In the genomic region with DNA sequence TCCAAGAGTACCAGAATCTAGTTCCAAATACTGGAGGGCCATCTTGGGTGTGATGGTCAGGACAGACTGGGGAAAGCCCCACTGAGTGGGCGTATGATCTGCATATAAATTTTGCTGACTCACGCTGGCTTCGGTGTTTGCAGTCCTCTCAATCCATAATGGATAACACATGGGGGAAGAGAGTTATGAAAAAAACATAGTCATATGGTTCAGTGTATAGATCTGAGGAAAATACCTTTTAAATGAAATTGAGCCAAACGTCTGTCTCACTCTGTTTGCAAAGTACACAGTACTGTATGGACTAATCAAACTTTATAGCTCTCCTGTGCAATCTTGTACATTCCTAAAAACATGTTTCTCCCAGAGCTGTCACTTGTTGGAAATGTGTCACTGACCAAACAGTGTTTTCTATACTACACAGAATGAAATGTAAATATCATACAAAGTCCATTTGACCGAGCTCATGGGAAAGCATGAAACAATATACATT, we compare ENCODE assay signal across 13 cellular contexts.
DNase-seq lines count a peak whose midpoint lies in the region; TF ChIP-seq lines count a peak whose summit lies in the region.
"Had no signal": no experiment of that assay in that cellular context is flagged by ENCODE, and none has a peak within 500 bp of the region (broad histone marks: within the 10 kb centered on the region; RNA-seq: fewer than 3 reads in every experiment).

No MANE protein-coding gene starts in this region.

- no peaks in the 10 kb centered on the region for H3K36me3 Mint-ChIP-seq in activated naive CD8-positive, alpha-beta T cell treated with anti-CD3 and anti-CD28 coated beads for 36 hours
- H3K36me3 Mint-ChIP-seq: activated naive CD4-positive, alpha-beta T cell treated with anti-CD3 and anti-CD28 coated beads, Interleukin-2, amount 50 U/mL, for 24 hours had no signal

- peaks cover 14% of the 10 kb centered on the region for H3K4me1 Mint-ChIP-seq in activated naive CD8-positive, alpha-beta T cell treated with anti-CD3 and anti-CD28 coated beads for 36 hours
- H3K4me1 Mint-ChIP-seq: activated naive CD4-positive, alpha-beta T cell treated with anti-CD3 and anti-CD28 coated beads, Interleukin-2, amount 50 U/mL, for 24 hours had no signal

- H3K27ac Mint-ChIP-seq in activated naive CD8-positive, alpha-beta T cell treated with anti-CD3 and anti-CD28 coated beads for 36 hours: peak overlapping the region; percentile 57

- POLR2A ChIA-PET in GM10248 (lab: Yijun Ruan, JAX): no interaction called here

- H3K4me3 Mint-ChIP-seq in activated naive CD8-positive, alpha-beta T cell treated with anti-CD3 and anti-CD28 coated beads for 36 hours: no peak overlapping the region
- H3K4me3 Mint-ChIP-seq: activated naive CD4-positive, alpha-beta T cell treated with anti-CD3 and anti-CD28 coated beads, Interleukin-2, amount 50 U/mL, for 24 hours had no signal

- DNase-seq in CD1c-positive myeloid dendritic cell (ENCODE audit: extremely low spot score) (peak; percentile 43), HFF-Myc (ENCODE audit: extremely low read depth, low read depth) (peak; percentile 85), kidney tubule cell (ENCODE audit: low spot score) (peak; percentile 7), Ammon's horn (ENCODE audit: low spot score) (no peak), GM10248 (ENCODE audit: extremely low spot score) (no peak), NCI-H1092 treated with DMSO at 0.1 percent for 48 hours (lab: John Stamatoyannopoulos, UW) (no peak), activated T-cell treated with anti-CD3 and anti-CD28 coated beads for 4 hours (no peak)
- DNase-seq in activated naive CD8-positive, alpha-beta T cell treated with anti-CD3 and anti-CD28 coated beads for 36 hours: peak; percentile 7
- DNase-seq: left ventricle myocardium inferior, ovary, Peyer's patch, thyroid gland had no signal

- no peak overlapping the region for H3K4me3 ChIP-seq in HFF-Myc (replicated peaks; ENCODE audit: low read depth, low read length)
- H3K4me3 ChIP-seq: left ventricle myocardium inferior, ovary, Peyer's patch, thyroid gland had no signal

- no peaks in the 10 kb centered on the region for H3K9me3 Mint-ChIP-seq in activated naive CD8-positive, alpha-beta T cell treated with anti-CD3 and anti-CD28 coated beads for 36 hours
- H3K9me3 Mint-ChIP-seq: activated naive CD4-positive, alpha-beta T cell treated with anti-CD3 and anti-CD28 coated beads, Interleukin-2, amount 50 U/mL, for 24 hours had no signal

- TF ChIP-seq CTCF in HFF-Myc (IDR thresholded peaks at IDR 0.05; ENCODE audit: low read depth, low read length, missing control alignments) (no peak), GM10248 (IDR thresholded peaks at IDR 0.05; ENCODE audit: control extremely low read depth, extremely low read depth, low read depth, missing control alignments) (no peak)

- CTCF ChIA-PET in GM10248 (lab: Yijun Ruan, JAX): interaction anchor here (1.0 to 1.7 kb wide), 2 partner anchors 21 to 42 kb away, joined by 3 to 5 read pairs; no protein-coding TSS in a partner anchor

- H3K27me3 Mint-ChIP-seq in activated naive CD8-positive, alpha-beta T cell treated with anti-CD3 and anti-CD28 coated beads for 36 hours: peaks cover 6% of the 10 kb centered on the region

Comparison
In these comparisons a context has a peak if more than half of its experiments do, and no peak if none do; other contexts are left out.
1. DNase-seq: peak in CD1c-positive myeloid dendritic cell (single experiment), HFF-Myc (single experiment), activated naive CD8-positive, alpha-beta T cell treated with anti-CD3 and anti-CD28 coated beads for 36 hours (single experiment) and kidney tubule cell (single experiment); none in Ammon's horn (single experiment), GM10248 (single experiment), NCI-H1092 treated with DMSO at 0.1 percent for 48 hours (single experiment) and activated T-cell treated with anti-CD3 and anti-CD28 coated beads for 4 hours (single experiment).